In genomic region chr12:59891180-59891579, GRCh38 we compare ENCODE assay signal across 21 cellular contexts.
DNase-seq lines count a peak whose midpoint lies in the region; ATAC-seq, FAIRE-seq and TF ChIP-seq lines count a peak whose summit lies in the region.
"Had no signal": no experiment of that assay in that cellular context is flagged by ENCODE, and none has a peak within 500 bp of the region (broad histone marks: within the 10 kb centered on the region; RNA-seq: fewer than 3 reads in every experiment).

No MANE protein-coding gene starts in this region.

- H3K4me3 ChIP-seq in retinal pigment epithelial cell (ENCODE audit: low read length), result no peak overlapping the region
- H3K4me3 ChIP-seq: BLaER1, GM23338, HAP-1 had no signal

- no peak for TF ChIP-seq CTCF in retinal pigment epithelial cell (conservative IDR thresholded peaks at IDR 0.05; ENCODE audit: low read depth, low read length)

- no peak for ATAC-seq in HG03159 (IDR thresholded peaks at IDR 0.05; ENCODE audit: unreplicated experiment)
- ATAC-seq: GM23338 had no signal

- no peak for FAIRE-seq in RCC 7860 (lab: Jason Lieb, UNC)
- FAIRE-seq: GM18507, HTR-8/SVneo had no signal

- DNase-seq in DMS 273 (lab: John Stamatoyannopoulos, UW; ENCODE audit: unreplicated experiment), result peak; percentile 68
- peak; percentile 3 to 17 for DNase-seq in Kasumi-1 (lab: John Stamatoyannopoulos, UW)
- peak; percentile 19 for DNase-seq in dermis blood vessel endothelial cell
- DNase-seq in retinal pigment epithelial cell (ENCODE audit: low read depth), result peak; percentile 67
- DNase-seq in RCC 7860 (ENCODE audit: low spot score), result no peak
- no peak for DNase-seq in LoVo (ENCODE audit: low spot score)
- DNase-seq: CD4-positive, alpha-beta memory T cell; GDM1; MM.1S; NCI-H1694; NCI-H2081 treated with DMSO at 0.1 percent for 48 hours; NCI-H2171 treated with DMSO at 0.1 percent for 48 hours; NCI-H524 treated with DMSO at 0.1 percent for 48 hours; NCI-H82; Right ventricle myocardium superior had no signal

Comparison
In these comparisons a context has a peak if more than half of its experiments do, and no peak if none do; other contexts are left out.
1. DNase-seq: peak in DMS 273 (single experiment), Kasumi-1 (2 of 2), dermis blood vessel endothelial cell (single experiment) and retinal pigment epithelial cell (single experiment); none in RCC 7860 (single experiment) and LoVo (single experiment).